ENCODE assay signal across 17 cellular contexts in the genomic region with DNA sequence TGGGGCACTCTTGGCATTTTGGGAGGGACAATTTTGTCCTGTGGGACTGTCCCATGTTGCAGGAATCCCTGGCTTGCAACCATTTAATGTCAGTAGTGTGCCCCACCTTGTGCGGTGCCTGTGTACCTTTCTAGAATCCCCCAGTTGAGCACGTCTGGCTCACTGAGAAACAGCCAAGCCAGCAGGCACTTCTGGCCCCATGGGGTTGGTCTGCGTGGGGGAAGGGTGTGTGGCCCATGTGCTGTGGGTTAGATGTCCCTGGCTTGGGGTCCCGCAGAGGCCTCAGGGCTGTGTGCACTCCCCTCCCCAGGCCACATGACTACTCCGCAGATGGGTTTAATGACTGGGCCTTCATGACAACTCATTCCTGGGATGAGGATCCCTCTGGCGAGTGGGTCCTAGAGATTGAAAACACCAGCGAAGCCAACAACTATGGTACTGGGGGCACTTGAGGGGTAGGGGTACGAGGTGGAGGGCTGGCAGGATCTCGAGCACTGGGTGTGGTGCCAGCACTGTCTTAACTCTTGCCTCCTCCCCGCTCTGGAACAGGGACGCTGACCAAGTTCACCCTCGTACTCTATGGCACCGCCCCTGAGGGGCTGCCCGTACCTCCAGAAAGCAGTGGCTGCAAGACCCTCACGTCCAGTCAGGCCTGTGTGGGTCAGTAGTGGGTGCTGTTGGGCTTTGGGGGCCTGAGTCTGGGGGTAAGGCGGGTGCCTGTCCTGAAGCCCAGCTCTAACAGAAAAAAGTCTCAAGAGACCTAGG.
"Had no signal": no experiment of that assay in that cellular context is flagged by ENCODE, and none has a peak within 500 bp of the region (broad histone marks: within the 10 kb centered on the region; RNA-seq: fewer than 3 reads in every experiment).

No MANE protein-coding gene starts in this region.

- H3K9me3 Mint-ChIP-seq: endodermal cell; mesothelial cell of epicardium; natural killer cell treated with Interleukin-12 subunit alpha and Interleukin-12 subunit beta and Interleukin-15 and Interleukin-18, amount 100 ng/mL, for 72 hours; neural progenitor cell; stimulated activated memory B cell treated with anti-CD40 and anti-IgM and Interleukin-4, amounts not matched to agents 10 μg/mL and 1 μg/mL and 100 μg/mL, for 72 hours; stimulated activated naive CD8-positive, alpha-beta T cell treated with anti-CD3 and anti-CD28 coated beads, Interleukin-15, Interleukin-2, amounts not matched to agents 100 ng/mL and 50 ng/mL, for 24 hours had no signal

- ATAC-seq: heart left ventricle; natural killer cell treated with Interleukin-12 subunit alpha and Interleukin-12 subunit beta and Interleukin-15 and Interleukin-18, amount 100 ng/mL, for 72 hours; right lobe of liver; stimulated activated memory B cell treated with anti-CD40 and anti-IgM and Interleukin-4, amounts not matched to agents 10 μg/mL and 1 μg/mL and 100 μg/mL, for 72 hours had no signal

- H3K27ac Mint-ChIP-seq: endodermal cell; mesothelial cell of epicardium; neural progenitor cell; stimulated activated memory B cell treated with anti-CD40 and anti-IgM and Interleukin-4, amounts not matched to agents 10 μg/mL and 1 μg/mL and 100 μg/mL, for 72 hours; stimulated activated naive CD8-positive, alpha-beta T cell treated with anti-CD3 and anti-CD28 coated beads, Interleukin-15, Interleukin-2, amounts not matched to agents 100 ng/mL and 50 ng/mL, for 24 hours had no signal

- H3K4me3 Mint-ChIP-seq: endodermal cell; mesothelial cell of epicardium; natural killer cell treated with Interleukin-12 subunit alpha and Interleukin-12 subunit beta and Interleukin-15 and Interleukin-18, amount 100 ng/mL, for 72 hours; neural progenitor cell; stimulated activated memory B cell treated with anti-CD40 and anti-IgM and Interleukin-4, amounts not matched to agents 10 μg/mL and 1 μg/mL and 100 μg/mL, for 72 hours; stimulated activated naive CD8-positive, alpha-beta T cell treated with anti-CD3 and anti-CD28 coated beads, Interleukin-15, Interleukin-2, amounts not matched to agents 100 ng/mL and 50 ng/mL, for 24 hours had no signal

- DNase-seq: colonic mucosa; effector CD4-positive, alpha-beta T cell; endodermal cell; erythroblast; foreskin melanocyte; hypothalamus; kidney glomerular epithelial cell; occipital lobe; stimulated activated CD4-positive, alpha-beta T cell treated with anti-CD3 and anti-CD28 coated beads, Interleukin-4, amount 100 ng/mL, for 24 hours; uterus had no signal

- H3K27me3 Mint-ChIP-seq: natural killer cell treated with Interleukin-12 subunit alpha and Interleukin-12 subunit beta and Interleukin-15 and Interleukin-18, amount 100 ng/mL, for 72 hours; stimulated activated memory B cell treated with anti-CD40 and anti-IgM and Interleukin-4, amounts not matched to agents 10 μg/mL and 1 μg/mL and 100 μg/mL, for 72 hours; stimulated activated naive CD8-positive, alpha-beta T cell treated with anti-CD3 and anti-CD28 coated beads, Interleukin-15, Interleukin-2, amounts not matched to agents 100 ng/mL and 50 ng/mL, for 24 hours had no signal
